27 cellular contexts compared by ENCODE assay signal in the genomic region with DNA sequence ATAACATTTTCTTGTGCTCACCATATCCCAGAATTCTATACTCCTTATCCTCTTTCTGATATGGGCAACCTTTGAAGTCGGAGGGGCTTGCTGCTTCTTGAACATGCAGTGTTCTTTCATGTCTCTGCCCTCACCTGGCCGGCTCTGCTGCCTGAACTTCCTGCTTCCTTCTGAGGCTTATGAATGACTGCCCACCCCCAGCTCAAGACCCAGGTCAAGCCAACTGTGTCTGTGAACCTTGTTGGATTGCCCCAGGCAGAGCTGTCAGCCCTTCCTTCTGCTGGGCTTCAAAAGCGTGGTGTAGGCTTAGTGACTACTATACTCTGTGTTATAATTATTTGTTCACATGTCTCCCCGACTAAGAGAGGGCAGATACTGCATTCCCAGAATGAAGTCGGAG.
"Had no signal": no experiment of that assay in that cellular context is flagged by ENCODE, and none has a peak within 500 bp of the region (broad histone marks: within the 10 kb centered on the region; RNA-seq: fewer than 3 reads in every experiment).

No MANE protein-coding gene starts in this region.

- H2AFZ ChIP-seq: hepatocyte had no signal

- H3K4me3 Mint-ChIP-seq: naive B cell; natural killer cell treated with Interleukin-12 subunit alpha and Interleukin-12 subunit beta and Interleukin-15 and Interleukin-18, amount 100 ng/mL, for 72 hours; stimulated activated naive CD8-positive, alpha-beta T cell treated with anti-CD3 and anti-CD28 coated beads, Interleukin-15, amount 100 ng/mL, for 72 hours had no signal

- H3K9me3 ChIP-seq: gastroesophageal sphincter, heart left ventricle, lower lobe of right lung, pancreas, right atrium auricular region, suprapubic skin, transverse colon, vagina had no signal

- DNase-seq: cortex of kidney; foreskin keratinocyte; left cardiac atrium; left ventricle myocardium superior; lower lobe of right lung; mucosa of descending colon; naive B cell; occipital lobe; pancreas; stimulated activated CD4-positive, alpha-beta T cell treated with anti-CD3 and anti-CD28 coated beads, Interleukin-12 subunit alpha, Interleukin-12 subunit beta, amount 100 ng/mL, for 4 hours; stimulated activated CD4-positive, alpha-beta T cell treated with anti-CD3 and anti-CD28 coated beads, Interleukin-1b, Interleukin-23, amount 100 ng/mL, for 48 hours; stimulated activated CD4-positive, alpha-beta T cell treated with anti-CD3 and anti-CD28 coated beads, Interleukin-4, amount 100 ng/mL, for 1 hour; stimulated activated CD8-positive, alpha-beta memory T cell treated with anti-CD3 and anti-CD28 coated beads, Interleukin-4, amount 100 ng/mL, for 48 hours; stimulated activated naive CD4-positive, alpha-beta T cell; stimulated activated naive CD8-positive, alpha-beta T cell treated with anti-CD3 and anti-CD28 coated beads, Interleukin-15, amount 100 ng/mL, for 72 hours; transverse colon had no signal

- H3K36me3 ChIP-seq: gastroesophageal sphincter, heart left ventricle, lower lobe of right lung, pancreas, right atrium auricular region, suprapubic skin, transverse colon, vagina had no signal

- H3K4me2 ChIP-seq: hepatocyte, smooth muscle cell had no signal

- H3K36me3 Mint-ChIP-seq: naive B cell; natural killer cell treated with Interleukin-12 subunit alpha and Interleukin-12 subunit beta and Interleukin-15 and Interleukin-18, amount 100 ng/mL, for 72 hours had no signal

- ATAC-seq: esophagus mucosa; foreskin keratinocyte; gastroesophageal sphincter; left cardiac atrium; left ventricle myocardium superior; lower lobe of right lung; mucosa of descending colon; natural killer cell treated with Interleukin-12 subunit alpha and Interleukin-12 subunit beta and Interleukin-15 and Interleukin-18, amount 100 ng/mL, for 72 hours; pancreas; sciatic nerve; stimulated activated naive CD8-positive, alpha-beta T cell treated with anti-CD3 and anti-CD28 coated beads, Interleukin-15, amount 100 ng/mL, for 72 hours had no signal

- H3K79me2 ChIP-seq: hepatocyte had no signal

- H3K4me3 ChIP-seq: gastroesophageal sphincter, heart left ventricle, hepatocyte, lower lobe of right lung, mucosa of descending colon, pancreas, right atrium auricular region, smooth muscle cell, suprapubic skin, transverse colon, vagina had no signal

- H3K27me3 ChIP-seq: foreskin keratinocyte, gastroesophageal sphincter, heart left ventricle, hepatocyte, pancreas, right atrium auricular region, suprapubic skin, transverse colon, vagina had no signal

- H3K27ac ChIP-seq: epithelial cell of prostate, foreskin keratinocyte, gastroesophageal sphincter, hepatocyte, lower lobe of right lung, pancreas, right atrium auricular region, suprapubic skin, transverse colon, vagina had no signal

- H3K4me1 Mint-ChIP-seq: naive B cell; stimulated activated naive CD8-positive, alpha-beta T cell treated with anti-CD3 and anti-CD28 coated beads, Interleukin-15, amount 100 ng/mL, for 72 hours had no signal

- H3K4me1 ChIP-seq: foreskin keratinocyte, gastroesophageal sphincter, lower lobe of right lung, pancreas, right atrium auricular region, suprapubic skin, transverse colon, vagina had no signal

- H3K27ac Mint-ChIP-seq: natural killer cell treated with Interleukin-12 subunit alpha and Interleukin-12 subunit beta and Interleukin-15 and Interleukin-18, amount 100 ng/mL, for 72 hours had no signal
